17 cellular contexts compared by ENCODE assay signal in genomic region chr12:112353389-112353788, GRCh38. TPM values are rescaled to one million over a fixed set of nuclear protein-coding genes. Genes with fewer than 3 reads are reported as not detected.
DNase-seq lines count a peak whose midpoint lies in the region; ATAC-seq, FAIRE-seq and TF ChIP-seq lines count a peak whose summit lies in the region.
"Had no signal": no experiment of that assay in that cellular context is flagged by ENCODE, and none has a peak within 500 bp of the region (broad histone marks: within the 10 kb centered on the region; RNA-seq: fewer than 3 reads in every experiment).

No MANE protein-coding gene starts in this region.

- no peaks in the 10 kb centered on the region for H3K36me3 Mint-ChIP-seq in activated T-helper 2 cell treated with anti-CD3 and anti-CD28 coated beads, Interferon-gamma antibody, Interleukin-2, Interleukin-4, amounts not matched to agents 10 μg/mL and 5 μg/mL and 100 μg/mL, durations not matched to agents 14 hours and 24 hours and 36 hours (ENCODE audit: low read depth)
- H3K36me3 Mint-ChIP-seq in activated naive CD8-positive, alpha-beta T cell treated with anti-CD3 and anti-CD28 coated beads, Interleukin-2, amount 50 U/mL, for 24 hours (ENCODE audit: low read depth), result peaks cover 3% of the 10 kb centered on the region

- no peak for TF ChIP-seq RAD21 in GM12878 (IDR thresholded peaks at IDR 0.05; ENCODE audit: insufficient read depth, low read depth, low read length)

- H3K4me1 ChIP-seq in BLaER1 treated with 17β-estradiol and CSF1 and Interleukin-3, amounts not matched to agents 10 nM and 100 nM, result peaks cover 9 to 28% (median 18%) of the 10 kb centered on the region in 10 experiments
- H3K4me1 ChIP-seq in GM12878 (ENCODE audit: control insufficient read depth, insufficient read depth, low read length), result peaks cover 13% of the 10 kb centered on the region
- H3K4me1 ChIP-seq in foreskin keratinocyte, result peaks cover 8% of the 10 kb centered on the region
- peaks cover 50% of the 10 kb centered on the region for H3K4me1 ChIP-seq in left ventricle myocardium inferior
- H3K4me1 ChIP-seq: body of pancreas had no signal

- RAD21 ChIA-PET in GM12878 (lab: Charles Lee; ENCODE audit: unreplicated experiment), result no interaction called here

- H3K4me2 ChIP-seq in BLaER1 treated with 17β-estradiol and CSF1 and Interleukin-3, amounts not matched to agents 10 nM and 100 nM, result peak overlapping the region in 10 of 11 experiments; percentile 7 to 55 (median 29); a peak in 8 of 22 replicates
- peak overlapping the region; percentile 0 for H3K4me2 ChIP-seq in GM12878 (ENCODE audit: control insufficient read depth, insufficient read depth)

- DNase-seq in LHCN-M2 (ENCODE audit: low read depth), result peak; percentile 59
- DNase-seq in GM12878 (ENCODE audit: low read depth, low spot score), result no peak
- peak in 1 of 2 donors; percentile 48 for DNase-seq in foreskin keratinocyte
- no peak for DNase-seq in activated T-helper 2 cell treated with anti-CD3 and anti-CD28 coated beads, Interferon-gamma antibody, Interleukin-2, Interleukin-4, amounts not matched to agents 10 μg/mL and 5 μg/mL and 100 μg/mL, durations not matched to agents 14 hours and 24 hours and 36 hours (ENCODE audit: low spot score)
- no peak for DNase-seq in left ventricle myocardium inferior
- DNase-seq in activated naive CD8-positive, alpha-beta T cell treated with anti-CD3 and anti-CD28 coated beads, Interleukin-2, amount 50 U/mL, for 24 hours, result no peak
- DNase-seq: activated CD8-positive, alpha-beta memory T cell treated with anti-CD3 and anti-CD28 coated beads for 24 hours; activated effector memory CD4-positive, alpha-beta T cell treated with Interleukin-2 at 50 U/mL for 16 hours; body of pancreas; effector memory CD8-positive, alpha-beta T cell; head of caudate nucleus; MM.1S; stomach; WERI-Rb-1 had no signal

- no peaks in the 10 kb centered on the region for H3K9me3 Mint-ChIP-seq in activated T-helper 2 cell treated with anti-CD3 and anti-CD28 coated beads, Interferon-gamma antibody, Interleukin-2, Interleukin-4, amounts not matched to agents 10 μg/mL and 5 μg/mL and 100 μg/mL, durations not matched to agents 14 hours and 24 hours and 36 hours
- no peaks in the 10 kb centered on the region for H3K9me3 Mint-ChIP-seq in activated naive CD8-positive, alpha-beta T cell treated with anti-CD3 and anti-CD28 coated beads, Interleukin-2, amount 50 U/mL, for 24 hours
- H3K9me3 Mint-ChIP-seq: effector memory CD8-positive, alpha-beta T cell had no signal

- no peaks in the 10 kb centered on the region for H3K27me3 Mint-ChIP-seq in activated T-helper 2 cell treated with anti-CD3 and anti-CD28 coated beads, Interferon-gamma antibody, Interleukin-2, Interleukin-4, amounts not matched to agents 10 μg/mL and 5 μg/mL and 100 μg/mL, durations not matched to agents 14 hours and 24 hours and 36 hours (ENCODE audit: low read depth)
- no peaks in the 10 kb centered on the region for H3K27me3 Mint-ChIP-seq in activated naive CD8-positive, alpha-beta T cell treated with anti-CD3 and anti-CD28 coated beads, Interleukin-2, amount 50 U/mL, for 24 hours
- H3K27me3 Mint-ChIP-seq: effector memory CD8-positive, alpha-beta T cell had no signal

- peaks cover 5% of the 10 kb centered on the region for H3K4me1 Mint-ChIP-seq in activated T-helper 2 cell treated with anti-CD3 and anti-CD28 coated beads, Interferon-gamma antibody, Interleukin-2, Interleukin-4, amounts not matched to agents 10 μg/mL and 5 μg/mL and 100 μg/mL, durations not matched to agents 14 hours and 24 hours and 36 hours (ENCODE audit: low read depth)
- H3K4me1 Mint-ChIP-seq in activated naive CD8-positive, alpha-beta T cell treated with anti-CD3 and anti-CD28 coated beads, Interleukin-2, amount 50 U/mL, for 24 hours, result peaks cover 32% of the 10 kb centered on the region

- no peak overlapping the region for H3K4me3 Mint-ChIP-seq in activated T-helper 2 cell treated with anti-CD3 and anti-CD28 coated beads, Interferon-gamma antibody, Interleukin-2, Interleukin-4, amounts not matched to agents 10 μg/mL and 5 μg/mL and 100 μg/mL, durations not matched to agents 14 hours and 24 hours and 36 hours (ENCODE audit: low read depth)
- H3K4me3 Mint-ChIP-seq in activated naive CD8-positive, alpha-beta T cell treated with anti-CD3 and anti-CD28 coated beads, Interleukin-2, amount 50 U/mL, for 24 hours, result no peak overlapping the region
- H3K4me3 Mint-ChIP-seq: effector memory CD8-positive, alpha-beta T cell had no signal

- CTCF ChIA-PET in GM12878 (lab: Yijun Ruan, JAX), result interaction anchor here (1.3 kb wide), 1 partner anchor 11 kb away, joined by 4 read pairs; no protein-coding TSS in a partner anchor

- H3K4me3 ChIP-seq in BLaER1 treated with 17β-estradiol and CSF1 and Interleukin-3, amounts not matched to agents 10 nM and 100 nM, result no peak overlapping the region
- H3K4me3 ChIP-seq in GM12878 (no peak overlapping the region), left ventricle myocardium inferior (no peak overlapping the region)
- H3K4me3 ChIP-seq: body of pancreas, stomach had no signal

- ATAC-seq in GM12878 (peak; percentile 26), foreskin keratinocyte (peak; percentile 75), GM18868 (IDR thresholded peaks at IDR 0.05; ENCODE audit: unreplicated experiment) (no peak)
- no peak for ATAC-seq in activated naive CD8-positive, alpha-beta T cell treated with anti-CD3 and anti-CD28 coated beads, Interleukin-2, amount 50 U/mL, for 24 hours
- ATAC-seq: body of pancreas; effector memory CD8-positive, alpha-beta T cell had no signal

- SMC1A ChIA-PET in GM12878 (lab: Charles Lee; ENCODE audit: uncharacterized antibody, unreplicated experiment), result interaction anchor here (0.6 to 2.0 kb wide), 5 partner anchors 12 to 113 kb away, joined by 3 to 5 read pairs (median 3); no protein-coding TSS in a partner anchor

- no peak overlapping the region for H2AFZ ChIP-seq in GM12878 (ENCODE audit: control insufficient read depth, low read depth, low read length)

- POLR2A ChIA-PET in GM12878 (lab: Charles Lee), result no interaction called here

- 0 out of 22 replicates have a peak, but pooled peaks cover 0 to 3% (median 0%) of the 10 kb centered on the region in 11 experiments for H3K36me3 ChIP-seq in BLaER1 treated with 17β-estradiol and CSF1 and Interleukin-3, amounts not matched to agents 10 nM and 100 nM
- no peaks in the 10 kb centered on the region; a peak in 1 of 4 replicates for H3K36me3 ChIP-seq in GM12878 (ENCODE audit: control insufficient read depth in 2 of 2, insufficient read depth in 2 of 2, low read length in 1 of 2)
- no peaks in the 10 kb centered on the region for H3K36me3 ChIP-seq in left ventricle myocardium inferior
- H3K36me3 ChIP-seq: stomach, WERI-Rb-1 had no signal

- FAIRE-seq in GM12878 (lab: Jason Lieb, UNC), result peak; percentile 54
- FAIRE-seq: D721Med had no signal

- intact Hi-C loops in GM12878 (cut with micrococcal nuclease; ENCODE audit: unreplicated experiment) (no loop called here), left ventricle myocardium inferior (cut with micrococcal nuclease) (no loop called here)
- intact Hi-C loops in activated T-helper 2 cell treated with anti-CD3 and anti-CD28 coated beads, Interferon-gamma antibody, Interleukin-2, Interleukin-4, amounts not matched to agents 10 μg/mL and 5 μg/mL and 100 μg/mL, durations not matched to agents 14 hours and 24 hours and 36 hours (cut with micrococcal nuclease), result no loop called here

- no peak overlapping the region for H3K27ac Mint-ChIP-seq in activated T-helper 2 cell treated with anti-CD3 and anti-CD28 coated beads, Interferon-gamma antibody, Interleukin-2, Interleukin-4, amounts not matched to agents 10 μg/mL and 5 μg/mL and 100 μg/mL, durations not matched to agents 14 hours and 24 hours and 36 hours
- H3K27ac Mint-ChIP-seq in activated naive CD8-positive, alpha-beta T cell treated with anti-CD3 and anti-CD28 coated beads, Interleukin-2, amount 50 U/mL, for 24 hours, result no peak overlapping the region
- H3K27ac Mint-ChIP-seq: effector memory CD8-positive, alpha-beta T cell had no signal

- TF ChIP-seq EP300 in GM12878 (IDR thresholded peaks at IDR 0.05; ENCODE audit: borderline replicate concordance in 1 of 2, control insufficient read depth in 1 of 2, low read depth in 2 of 2, low read length in 2 of 2), result no peak

- H4K20me1 ChIP-seq in BLaER1 treated with 17β-estradiol and CSF1 and Interleukin-3, amounts not matched to agents 10 nM and 100 nM, result peaks cover 0 to 83% (median 25%) of the 10 kb centered on the region in 11 experiments; a peak in 11 of 22 replicates
- H4K20me1 ChIP-seq in GM12878 (ENCODE audit: control insufficient read depth, insufficient read depth), result no peaks in the 10 kb centered on the region

- in situ Hi-C loops in GM12878 (cut with MboI), result no loop called here

- no peak for TF ChIP-seq POLR2A in GM12878 (IDR thresholded peaks at IDR 0.05; ENCODE audit: low read depth, low read length)

- peaks cover 0 to 8% (median 0%) of the 10 kb centered on the region in 11 experiments; a peak in 1 of 22 replicates for H3K9me3 ChIP-seq in BLaER1 treated with 17β-estradiol and CSF1 and Interleukin-3, amounts not matched to agents 10 nM and 100 nM (replicated peaks in 1 of 11)
- H3K9me3 ChIP-seq in GM12878 (replicated peaks; ENCODE audit: control insufficient read depth, insufficient read depth, low read length), result no peaks in the 10 kb centered on the region
- no peaks in the 10 kb centered on the region for H3K9me3 ChIP-seq in left ventricle myocardium inferior (replicated peaks)
- H3K9me3 ChIP-seq: body of pancreas, stomach had no signal

- 2% methylated on average over 3 of the region's 3 CpGs for WGBS in GM12878 (ENCODE audit: insufficient coverage, insufficient replicate concordance, low lambda C conversion rate, missing lambda C conversion rate)

- TF ChIP-seq CTCF in GM12878 (IDR thresholded peaks at IDR 0.05 in 2 of 3, conservative IDR thresholded peaks at IDR 0.05 in 1 of 3; ENCODE audit: control insufficient read depth in 2 of 3, extremely low read depth in 1 of 3, insufficient read depth in 1 of 3, low read depth in 3 of 3, low read length in 3 of 3) (no peak), foreskin keratinocyte (conservative IDR thresholded peaks at IDR 0.05) (no peak), left ventricle myocardium inferior (IDR thresholded peaks at IDR 0.05; ENCODE audit: borderline replicate concordance) (no peak)

- no peak overlapping the region for H3K9ac ChIP-seq in BLaER1 treated with 17β-estradiol and CSF1 and Interleukin-3, amounts not matched to agents 10 nM and 100 nM
- no peak overlapping the region for H3K9ac ChIP-seq in GM12878 (ENCODE audit: control insufficient read depth, insufficient read depth, low read length)

- no peaks in the 10 kb centered on the region for H3K27me3 ChIP-seq in BLaER1 treated with 17β-estradiol and CSF1 and Interleukin-3, amounts not matched to agents 10 nM and 100 nM
- no peaks in the 10 kb centered on the region for H3K27me3 ChIP-seq in GM12878 (replicated peaks in 1 of 2; ENCODE audit: control insufficient read depth in 2 of 2, insufficient read depth in 2 of 2, low read length in 1 of 2)
- H3K27me3 ChIP-seq in foreskin keratinocyte, result no peaks in the 10 kb centered on the region
- no peaks in the 10 kb centered on the region for H3K27me3 ChIP-seq in left ventricle myocardium inferior (ENCODE audit: low read depth)
- H3K27me3 ChIP-seq: body of pancreas, stomach had no signal

- H3K79me2 ChIP-seq in GM12878 (ENCODE audit: control insufficient read depth, insufficient read depth, low read length), result peaks cover 18% of the 10 kb centered on the region

- peak overlapping the region in 2 of 11 experiments; percentile 45 to 56; a peak in 2 of 22 replicates for H3K27ac ChIP-seq in BLaER1 treated with 17β-estradiol and CSF1 and Interleukin-3, amounts not matched to agents 10 nM and 100 nM
- no peak overlapping the region; the same call in 1 of the 2 replicates for H3K27ac ChIP-seq in GM12878 (ENCODE audit: control insufficient read depth, insufficient read depth)
- peak overlapping the region; percentile 84 for H3K27ac ChIP-seq in foreskin keratinocyte
- H3K27ac ChIP-seq in left ventricle myocardium inferior (replicated peaks), result no peak overlapping the region
- H3K27ac ChIP-seq: body of pancreas, stomach, WERI-Rb-1 had no signal

- BruUV-seq in GM12878 (replicated peaks; lab: Mats Ljungman, UMichigan), result no TSS peak

RNA-seq across cellular contexts. Expression of gene HECTD4, which starts 28.8 kb away (rescaled TPM):
- total RNA-seq in LHCN-M2 (2014; rRNA removed), result 7.4 and 8.2 TPM in 2 replicates
- polyA plus RNA-seq in LHCN-M2 (2012), result 8.3 TPM
- total RNA-seq in GM12878 (2013; cell fraction: nucleolus; rRNA removed), result 225 and 244 TPM in 2 replicates
- total RNA-seq in GM12878 (2014; rRNA removed), result 20.1 and 20.4 TPM in 2 replicates
- 17.5 and 19.1 TPM in 2 replicates for total RNA-seq in GM12878 (2014; rRNA removed; fragmentation: Illumina TruSeq; extraction: Trizol)
- 39.9 and 43.9 TPM in 2 replicates for total RNA-seq in GM12878 (2021)
- polyA plus RNA-seq in GM12878 (2011; ENCODE audit: low read depth), result 8.5 TPM
- polyA plus RNA-seq in GM12878 (2011; rRNA removed), result 10.6 and 11.9 TPM in 2 replicates
- polyA plus RNA-seq in GM12878 (2011; cell fraction: cytosol; rRNA removed), result 8.4 and 9.0 TPM in 2 replicates
- polyA plus RNA-seq in GM12878 (2011; cell fraction: nucleus; rRNA removed), result 52.4 and 62.5 TPM in 2 replicates
- polyA plus RNA-seq in GM12878 (2012), result 21.1 and 23.8 TPM in 2 replicates
- polyA plus RNA-seq in GM12878 (2014; fragmentation: Illumina TruSeq; extraction: Trizol), result 18.4 and 20.0 TPM in 2 replicates
- polyA plus RNA-seq in GM12878 (2014; fragmentation: Nextera tagmentation; extraction: Ambion mirVana), result 10 to 100 TPM in 1 of 2 experiments, 1 to 10 TPM in 1; 5.8 to 17.1 TPM
- polyA plus RNA-seq in GM12878 (2014; rRNA removed), result 27.2 and 27.7 TPM in 2 replicates
- polyA plus RNA-seq in GM12878 (2016; fragmentation: Nextera tagmentation; extraction: Ambion mirVana), result 10 to 100 TPM; 17.4 to 18.3 TPM
- 52.5 and 59.6 TPM in 2 replicates for polyA minus RNA-seq in GM12878 (2011; rRNA and poly(A)+ RNA removed)
- 15.4 and 17.7 TPM in 2 replicates for polyA minus RNA-seq in GM12878 (2011; cell fraction: cytosol; rRNA and poly(A)+ RNA removed)
- polyA minus RNA-seq in GM12878 (2011; cell fraction: nucleus; rRNA and poly(A)+ RNA removed), result 56.3 and 84.3 TPM in 2 replicates
- total RNA-seq in foreskin keratinocyte, result 12.7 and 15.3 TPM in 2 replicates
- 6.4 and 6.7 TPM in 2 replicates for polyA plus RNA-seq in foreskin keratinocyte
- total RNA-seq in activated T-helper 2 cell treated with anti-CD3 and anti-CD28 coated beads, Interferon-gamma antibody, Interleukin-2, Interleukin-4, amounts not matched to agents 10 μg/mL and 5 μg/mL and 100 μg/mL, durations not matched to agents 14 hours and 24 hours and 36 hours, result 34.7 and 36.6 TPM in 2 replicates
- 23.4 TPM for total RNA-seq in left ventricle myocardium inferior

RNA-seq across cellular contexts. Expression of gene RPL6, which starts 56.0 kb away (rescaled TPM):
- 1,714 and 1,753 TPM in 2 replicates for total RNA-seq in LHCN-M2 (2014; rRNA removed)
- polyA plus RNA-seq in LHCN-M2 (2012), result 1,508 TPM
- 391 and 401 TPM in 2 replicates for total RNA-seq in GM12878 (2013; cell fraction: nucleolus; rRNA removed)
- 2,056 and 2,150 TPM in 2 replicates for total RNA-seq in GM12878 (2014; rRNA removed)
- 3,315 and 3,434 TPM in 2 replicates for total RNA-seq in GM12878 (2014; rRNA removed; fragmentation: Illumina TruSeq; extraction: Trizol)
- 2,327 and 2,384 TPM in 2 replicates for total RNA-seq in GM12878 (2021)
- polyA plus RNA-seq in GM12878 (2011; ENCODE audit: low read depth), result 3,955 TPM
- 2,686 and 3,119 TPM in 2 replicates for polyA plus RNA-seq in GM12878 (2011; rRNA removed)
- polyA plus RNA-seq in GM12878 (2011; cell fraction: cytosol; rRNA removed), result 1,825 and 1,843 TPM in 2 replicates
- polyA plus RNA-seq in GM12878 (2011; cell fraction: nucleus; rRNA removed), result 658 and 690 TPM in 2 replicates
- polyA plus RNA-seq in GM12878 (2012), result 3,096 and 3,407 TPM in 2 replicates
- polyA plus RNA-seq in GM12878 (2014; fragmentation: Illumina TruSeq; extraction: Trizol), result 3,690 and 4,950 TPM in 2 replicates
- 1,000 to 10,000 TPM; 1,828 to 2,204 TPM for polyA plus RNA-seq in GM12878 (2014; fragmentation: Nextera tagmentation; extraction: Ambion mirVana)
- 2,258 and 2,542 TPM in 2 replicates for polyA plus RNA-seq in GM12878 (2014; rRNA removed)
- polyA plus RNA-seq in GM12878 (2016; fragmentation: Nextera tagmentation; extraction: Ambion mirVana), result 100 to 1,000 TPM; 801 to 823 TPM
- 401 and 520 TPM in 2 replicates for polyA minus RNA-seq in GM12878 (2011; rRNA and poly(A)+ RNA removed)
- 251 and 289 TPM in 2 replicates for polyA minus RNA-seq in GM12878 (2011; cell fraction: cytosol; rRNA and poly(A)+ RNA removed)
- polyA minus RNA-seq in GM12878 (2011; cell fraction: nucleus; rRNA and poly(A)+ RNA removed), result 118 and 169 TPM in 2 replicates
- 1,897 and 1,923 TPM in 2 replicates for total RNA-seq in foreskin keratinocyte
- 2,205 and 2,270 TPM in 2 replicates for polyA plus RNA-seq in foreskin keratinocyte
- total RNA-seq in activated T-helper 2 cell treated with anti-CD3 and anti-CD28 coated beads, Interferon-gamma antibody, Interleukin-2, Interleukin-4, amounts not matched to agents 10 μg/mL and 5 μg/mL and 100 μg/mL, durations not matched to agents 14 hours and 24 hours and 36 hours, result 1,640 and 1,680 TPM in 2 replicates
- 572 TPM for total RNA-seq in left ventricle myocardium inferior

Comparison
In these comparisons a context has a peak if more than half of its experiments do, and no peak if none do; other contexts are left out.
1. ATAC-seq: peak in GM12878 (single experiment) and foreskin keratinocyte (single experiment); none in activated naive CD8-positive, alpha-beta T cell treated with anti-CD3 and anti-CD28 coated beads, Interleukin-2, amount 50 U/mL, for 24 hours (single experiment) and GM18868 (single experiment).